Comparison of ENCODE assay signal across 8 cellular contexts in the genomic region with DNA sequence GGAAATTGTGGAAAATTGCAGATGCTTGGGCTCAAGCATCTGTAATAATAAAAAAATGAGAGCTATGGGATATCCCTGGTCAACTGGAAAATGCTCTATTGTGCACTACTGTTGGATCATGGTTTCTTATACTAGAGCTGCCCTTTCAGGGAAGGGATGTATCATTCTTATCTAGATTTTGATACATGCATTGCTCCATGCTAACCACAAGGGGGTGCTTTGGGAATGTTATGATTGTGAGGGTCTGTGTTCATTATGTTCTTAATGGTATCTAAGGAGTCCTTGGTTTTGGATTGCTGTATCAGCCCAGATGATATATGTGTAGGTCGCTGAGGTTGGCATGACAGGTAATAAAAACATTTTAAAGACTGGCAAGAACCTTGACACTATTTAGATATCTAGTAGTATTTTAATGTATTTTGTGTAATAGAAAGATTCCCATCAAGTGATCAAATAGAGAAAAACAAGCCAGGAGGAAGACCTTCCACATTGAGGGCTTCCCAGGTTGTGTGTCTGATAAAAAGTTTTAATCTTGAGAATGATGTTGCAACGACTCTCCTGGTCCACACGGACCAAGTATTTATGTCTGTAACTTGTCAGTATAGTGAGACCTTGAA. TPM values are rescaled to one million over a fixed set of nuclear protein-coding genes. Genes with fewer than 3 reads are reported as not detected.
DNase-seq lines count a peak whose midpoint lies in the region; ATAC-seq and TF ChIP-seq lines count a peak whose summit lies in the region.

No MANE protein-coding gene starts in this region.

- H3K4me3 ChIP-seq in neural cell (ENCODE audit: low read length): no peak overlapping the region

- no peak overlapping the region for H3K4me2 ChIP-seq in neural cell (ENCODE audit: low read length)

- peak; percentile 48 for TF ChIP-seq CTCF in neural cell (IDR thresholded peaks at IDR 0.05; ENCODE audit: poor library complexity, severe bottlenecking)

- H3K36me3 ChIP-seq in neural cell (ENCODE audit: insufficient read depth, low read length): peaks cover 6% of the 10 kb centered on the region

- no peaks in the 10 kb centered on the region for H3K9me3 ChIP-seq in neural cell (ENCODE audit: low read length)

- DNase-seq in NCI-H748 (lab: John Stamatoyannopoulos, UW; ENCODE audit: unreplicated experiment) (peak; percentile 20), NCI-H748 treated with DMSO at 0.1 percent for 48 hours (lab: John Stamatoyannopoulos, UW) (no peak), NCI-H1105 treated with DMSO at 0.1 percent for 48 hours (lab: John Stamatoyannopoulos, UW) (peak; percentile 3), dedifferentiated amniotic fluid mesenchymal stem cell (ENCODE audit: extremely low spot score) (peak; percentile 27), T-helper 1 cell (no peak)
- no peak for DNase-seq in stimulated activated CD4-positive, alpha-beta T cell treated with anti-CD3 and anti-CD28 coated beads, Interleukin-2, amount 100 ng/mL, for 48 hours

- H3K27ac ChIP-seq in neural cell (ENCODE audit: low read length): no peak overlapping the region

- no peaks in the 10 kb centered on the region for H3K79me2 ChIP-seq in neural cell (replicated peaks; ENCODE audit: insufficient read depth, low read length)

- no peak for ATAC-seq in HG02763 (IDR thresholded peaks at IDR 0.05; ENCODE audit: unreplicated experiment)

- TF ChIP-seq RAD21 in neural cell (conservative IDR thresholded peaks at IDR 0.05): peak; percentile 39

- H3K27me3 ChIP-seq in neural cell (ENCODE audit: insufficient read depth, low read depth, low read length): no peaks in the 10 kb centered on the region

- H2AFZ ChIP-seq in neural cell (ENCODE audit: low read depth, low read length): no peak overlapping the region

- no peaks in the 10 kb centered on the region for H4K20me1 ChIP-seq in neural cell (ENCODE audit: insufficient read depth)

- H3K9me2 ChIP-seq in neural cell (ENCODE audit: insufficient read depth, low read length): no peaks in the 10 kb centered on the region

- no peak for TF ChIP-seq EP300 in neural cell (conservative IDR thresholded peaks at IDR 0.05; ENCODE audit: poor library complexity, severe bottlenecking)

- peaks cover 3% of the 10 kb centered on the region for H3F3A ChIP-seq in neural cell (ENCODE audit: insufficient read depth, low read length, poor library complexity, severe bottlenecking)

- H3K9ac ChIP-seq in neural cell (ENCODE audit: low read length): no peak overlapping the region

TF ChIP-seq in neural cell, 6 proteins besides CTCF, POLR2A, EP300 and RAD21:
- TF ChIP-seq TAF1 (IDR thresholded peaks at IDR 0.05; ENCODE audit: low read depth) (no peak), POLR2AphosphoS5 (IDR thresholded peaks at IDR 0.05) (no peak), EZH2 (IDR thresholded peaks at IDR 0.05; ENCODE audit: borderline replicate concordance, insufficient read depth, low read length, poor library complexity, severe bottlenecking) (no peak), MXI1 (conservative IDR thresholded peaks at IDR 0.05; ENCODE audit: poor library complexity, severe bottlenecking) (no peak), SMC3 (conservative IDR thresholded peaks at IDR 0.05; ENCODE audit: poor library complexity) (peak; percentile 52)
- TF ChIP-seq, protein P1, sequence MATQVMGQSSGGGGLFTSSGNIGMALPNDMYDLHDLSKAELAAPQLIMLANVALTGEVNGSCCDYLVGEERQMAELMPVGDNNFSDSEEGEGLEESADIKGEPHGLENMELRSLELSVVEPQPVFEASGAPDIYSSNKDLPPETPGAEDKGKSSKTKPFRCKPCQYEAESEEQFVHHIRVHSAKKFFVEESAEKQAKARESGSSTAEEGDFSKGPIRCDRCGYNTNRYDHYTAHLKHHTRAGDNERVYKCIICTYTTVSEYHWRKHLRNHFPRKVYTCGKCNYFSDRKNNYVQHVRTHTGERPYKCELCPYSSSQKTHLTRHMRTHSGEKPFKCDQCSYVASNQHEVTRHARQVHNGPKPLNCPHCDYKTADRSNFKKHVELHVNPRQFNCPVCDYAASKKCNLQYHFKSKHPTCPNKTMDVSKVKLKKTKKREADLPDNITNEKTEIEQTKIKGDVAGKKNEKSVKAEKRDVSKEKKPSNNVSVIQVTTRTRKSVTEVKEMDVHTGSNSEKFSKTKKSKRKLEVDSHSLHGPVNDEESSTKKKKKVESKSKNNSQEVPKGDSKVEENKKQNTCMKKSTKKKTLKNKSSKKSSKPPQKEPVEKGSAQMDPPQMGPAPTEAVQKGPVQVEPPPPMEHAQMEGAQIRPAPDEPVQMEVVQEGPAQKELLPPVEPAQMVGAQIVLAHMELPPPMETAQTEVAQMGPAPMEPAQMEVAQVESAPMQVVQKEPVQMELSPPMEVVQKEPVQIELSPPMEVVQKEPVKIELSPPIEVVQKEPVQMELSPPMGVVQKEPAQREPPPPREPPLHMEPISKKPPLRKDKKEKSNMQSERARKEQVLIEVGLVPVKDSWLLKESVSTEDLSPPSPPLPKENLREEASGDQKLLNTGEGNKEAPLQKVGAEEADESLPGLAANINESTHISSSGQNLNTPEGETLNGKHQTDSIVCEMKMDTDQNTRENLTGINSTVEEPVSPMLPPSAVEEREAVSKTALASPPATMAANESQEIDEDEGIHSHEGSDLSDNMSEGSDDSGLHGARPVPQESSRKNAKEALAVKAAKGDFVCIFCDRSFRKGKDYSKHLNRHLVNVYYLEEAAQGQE (IDR thresholded peaks at IDR 0.05; ENCODE audit: borderline replicate concordance): no peak
TF ChIP-seq in neural cell: peak in this region for 1.

RNA-seq across cellular contexts. Expression of a gene that starts 49.2 kb away (rescaled TPM):
- polyA plus RNA-seq in neural cell: not detected in 2 replicates
- not detected in 2 replicates for polyA minus RNA-seq in neural cell

Comparison
In these comparisons a context has a peak if more than half of its experiments do, and no peak if none do; other contexts are left out.
1. DNase-seq: peak in NCI-H748 (single experiment), NCI-H1105 treated with DMSO at 0.1 percent for 48 hours (single experiment) and dedifferentiated amniotic fluid mesenchymal stem cell (single experiment); none in NCI-H748 treated with DMSO at 0.1 percent for 48 hours (single experiment), stimulated activated CD4-positive, alpha-beta T cell treated with anti-CD3 and anti-CD28 coated beads, Interleukin-2, amount 100 ng/mL, for 48 hours (0 of 2) and T-helper 1 cell (0 of 5).